In the genomic region with DNA sequence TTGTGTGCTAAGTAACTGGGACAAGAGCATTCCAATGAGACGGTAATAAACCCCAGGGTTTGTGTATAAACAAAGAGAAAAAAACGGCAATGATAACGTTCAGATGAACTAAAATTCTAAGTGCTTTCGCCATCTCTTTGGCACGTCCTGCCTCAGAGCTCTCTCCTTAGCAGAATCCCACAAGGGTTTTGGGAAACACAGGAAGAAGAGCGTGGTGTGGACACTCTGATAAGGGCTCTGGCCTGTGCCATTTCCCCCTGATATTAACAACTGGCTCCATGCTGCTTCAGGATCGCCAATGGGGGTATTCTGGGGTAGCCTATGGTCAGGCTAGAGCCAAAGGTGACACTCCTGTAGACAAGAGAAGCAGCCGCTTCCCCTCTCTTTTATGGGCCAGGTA, we compare ENCODE assay signal across 20 cellular contexts. TPM values are rescaled to one million over a fixed set of nuclear protein-coding genes. Genes with fewer than 3 reads are reported as not detected.
A peak's percentile ranks its signal among the peaks of the same experiment; 100 is the strongest.
DNase-seq lines count a peak whose midpoint lies in the region; ATAC-seq and TF ChIP-seq lines count a peak whose summit lies in the region.
"Had no signal": no experiment of that assay in that cellular context is flagged by ENCODE, and none has a peak within 500 bp of the region (broad histone marks: within the 10 kb centered on the region; RNA-seq: fewer than 3 reads in every experiment).

No MANE protein-coding gene starts in this region.

- H3K36me3 ChIP-seq in BLaER1 treated with 17β-estradiol and CSF1 and Interleukin-3, amounts not matched to agents 10 nM and 100 nM: no peaks in the 10 kb centered on the region
- H3K36me3 ChIP-seq in WERI-Rb-1 (peaks cover 38% of the 10 kb centered on the region), psoas muscle (ENCODE audit: insufficient read depth in 1 of 2, low read depth in 1 of 2) (no peaks in the 10 kb centered on the region)

- no peaks in the 10 kb centered on the region for H3K9me3 Mint-ChIP-seq in endothelial cell (ENCODE audit: unreplicated experiment)
- H3K9me3 Mint-ChIP-seq: H9 had no signal

- no peaks in the 10 kb centered on the region for H3K27me3 ChIP-seq in BLaER1 treated with 17β-estradiol and CSF1 and Interleukin-3, amounts not matched to agents 10 nM and 100 nM
- no peaks in the 10 kb centered on the region for H3K27me3 ChIP-seq in WERI-Rb-1 (ENCODE audit: insufficient read depth, low read depth, severe bottlenecking)
- no peaks in the 10 kb centered on the region for H3K27me3 ChIP-seq in psoas muscle (ENCODE audit: insufficient read depth in 3 of 3, low read length in 2 of 3)

- H3K4me1 ChIP-seq in BLaER1 treated with 17β-estradiol and CSF1 and Interleukin-3, amounts not matched to agents 10 nM and 100 nM: peaks cover 17 to 53% (median 46%) of the 10 kb centered on the region in 10 experiments
- no peaks in the 10 kb centered on the region for H3K4me1 ChIP-seq in psoas muscle

- H3K4me3 ChIP-seq in BLaER1 treated with 17β-estradiol and CSF1 and Interleukin-3, amounts not matched to agents 10 nM and 100 nM: peak overlapping the region in 2 of 10 experiments; percentile 4 to 26; a peak in 3 of 20 replicates
- H3K4me3 ChIP-seq in WERI-Rb-1 (ENCODE audit: low read depth, low read length): no peak overlapping the region
- no peak overlapping the region for H3K4me3 ChIP-seq in psoas muscle
- H3K4me3 ChIP-seq: GM23248, K562 had no signal

- ATAC-seq in sciatic nerve: peak; percentile 44
- ATAC-seq in psoas muscle: no peak
- no peak for ATAC-seq in HG03460 (IDR thresholded peaks at IDR 0.05; ENCODE audit: unreplicated experiment)
- ATAC-seq: K562 had no signal

- H3K27me3 Mint-ChIP-seq in endothelial cell (ENCODE audit: unreplicated experiment): peaks cover 8% of the 10 kb centered on the region

- DNase-seq in WERI-Rb-1 (no peak), endothelial cell (ENCODE audit: low spot score) (peak; percentile 22), sciatic nerve (ENCODE audit: low spot score) (no peak), psoas muscle (no peak), GM10266 (ENCODE audit: extremely low spot score) (no peak)
- no peak for DNase-seq in stimulated activated CD4-positive, alpha-beta T cell treated with anti-CD3 and anti-CD28 coated beads, Interleukin-4, amount 100 ng/mL, for 4 hours
- DNase-seq: ACHN; CD4-positive, alpha-beta memory T cell; COR-L47; DMS153; DMS79 treated with DMSO at 0.1 percent for 48 hours; EL; GM23248; H9 had no signal

- peak overlapping the region; percentile 52 to 88 (median 78) for H3K4me2 ChIP-seq in BLaER1 treated with 17β-estradiol and CSF1 and Interleukin-3, amounts not matched to agents 10 nM and 100 nM

- peak overlapping the region in 8 of 11 experiments; percentile 30 to 71 (median 60); a peak in 15 of 22 replicates for H3K9ac ChIP-seq in BLaER1 treated with 17β-estradiol and CSF1 and Interleukin-3, amounts not matched to agents 10 nM and 100 nM
- H3K9ac ChIP-seq: GM23248 had no signal

- peak overlapping the region in 8 of 11 experiments; percentile 46 to 85 (median 78); a peak in 16 of 22 replicates for H3K27ac ChIP-seq in BLaER1 treated with 17β-estradiol and CSF1 and Interleukin-3, amounts not matched to agents 10 nM and 100 nM
- H3K27ac ChIP-seq in WERI-Rb-1 (peak overlapping the region; percentile 81), psoas muscle (no peak overlapping the region)
- H3K27ac ChIP-seq: C4-2B, GM23248, HL-60 had no signal

- H3K4me3 Mint-ChIP-seq in endothelial cell (ENCODE audit: unreplicated experiment): no peak overlapping the region
- H3K4me3 Mint-ChIP-seq: CD4-positive, alpha-beta memory T cell had no signal

- intact Hi-C loops in sciatic nerve (cut with DNase I) (no loop called here), psoas muscle (cut with DNase I) (no loop called here)

- H3K27ac Mint-ChIP-seq in endothelial cell (ENCODE audit: unreplicated experiment): peak overlapping the region; percentile 87
- H3K27ac Mint-ChIP-seq: CD4-positive, alpha-beta memory T cell had no signal

- TF ChIP-seq CTCF in WERI-Rb-1 (IDR thresholded peaks at IDR 0.05; ENCODE audit: low read depth, low read length): no peak
- no peak for TF ChIP-seq CTCF in endothelial cell (IDR thresholded peaks at IDR 0.05; ENCODE audit: unreplicated experiment)
- no peak for TF ChIP-seq CTCF in psoas muscle (IDR thresholded peaks at IDR 0.05)
- no peak for TF ChIP-seq CTCF in GM10266 (IDR thresholded peaks at IDR 0.05; ENCODE audit: control insufficient read depth, insufficient read depth, low read depth, missing control alignments)

- H3K4me1 Mint-ChIP-seq in endothelial cell (ENCODE audit: unreplicated experiment): peaks cover 27% of the 10 kb centered on the region
- H3K4me1 Mint-ChIP-seq: CD4-positive, alpha-beta memory T cell had no signal

- H4K20me1 ChIP-seq in BLaER1 treated with 17β-estradiol and CSF1 and Interleukin-3, amounts not matched to agents 10 nM and 100 nM: no peaks in the 10 kb centered on the region

- 0 out of 22 replicates have a peak, but pooled peaks cover 0 to 3% (median 0%) of the 10 kb centered on the region in 11 experiments for H3K9me3 ChIP-seq in BLaER1 treated with 17β-estradiol and CSF1 and Interleukin-3, amounts not matched to agents 10 nM and 100 nM (replicated peaks in 1 of 11)
- no peaks in the 10 kb centered on the region for H3K9me3 ChIP-seq in WERI-Rb-1 (ENCODE audit: severe bottlenecking)
- no peaks in the 10 kb centered on the region for H3K9me3 ChIP-seq in psoas muscle

- no peaks in the 10 kb centered on the region for H3K36me3 Mint-ChIP-seq in endothelial cell (ENCODE audit: low read depth, unreplicated experiment)
- H3K36me3 Mint-ChIP-seq: CD4-positive, alpha-beta memory T cell had no signal

- WGBS in psoas muscle, 3 donors: 61 to 67% (median 66%) methylated on average over 8 of the region's 8 CpGs

RNA-seq across cellular contexts. Expression of gene ABCC8, which starts 18.4 kb away (rescaled TPM):
- not detected for total RNA-seq in endothelial cell (ENCODE audit: unreplicated experiment)
- 8.2 TPM for total RNA-seq in sciatic nerve
- 1 to 10 TPM in 3 of 4 donors, under 1 TPM in 1; 0.64 to 3.5 (median 1.3) TPM for total RNA-seq in psoas muscle
- under 1 TPM; 0.26 to 0.75 (median 0.32) TPM for polyA plus RNA-seq in psoas muscle
- total RNA-seq: A172; CD4-positive, alpha-beta memory T cell; GM23248; K562 had no signal
- polyA plus RNA-seq: CD4-positive, alpha-beta memory T cell; GM23248; K562 had no signal
